1 cellular context compared by ENCODE assay signal in the genomic region with DNA sequence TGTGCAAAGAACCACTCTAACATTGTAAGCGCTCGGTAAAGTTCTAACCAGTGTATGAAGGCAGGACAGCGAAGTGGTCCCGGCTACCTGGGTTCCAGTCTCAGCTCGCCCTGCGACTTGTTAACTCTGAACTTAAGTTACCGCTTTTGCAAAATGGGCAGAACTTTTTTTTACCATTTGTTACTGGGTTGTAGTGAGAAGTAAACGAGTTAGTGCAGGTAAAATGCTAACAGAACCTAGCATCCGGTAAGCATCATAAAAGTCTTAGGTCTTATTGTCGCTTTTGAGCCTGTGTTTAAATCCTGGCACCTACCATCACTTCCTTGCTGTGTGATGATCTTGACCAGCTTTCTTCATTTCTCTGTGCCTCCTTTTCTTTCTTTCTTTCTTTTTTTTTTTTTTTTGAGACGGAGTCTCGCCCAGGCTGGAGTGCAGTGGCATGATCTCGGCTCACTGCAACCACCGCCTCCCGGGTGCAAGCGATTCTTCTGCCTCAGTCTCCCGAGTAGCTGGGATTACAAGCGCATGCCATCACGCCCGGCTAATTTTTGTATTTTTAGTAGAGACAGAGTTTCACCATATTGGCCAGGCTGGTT.
TF ChIP-seq lines count a peak whose summit lies in the region.

No MANE protein-coding gene starts in this region.

TF ChIP-seq in Ishikawa, 13 proteins besides CTCF, POLR2A, EP300 and RAD21:
- TF ChIP-seq TAF1 (IDR thresholded peaks at IDR 0.05; ENCODE audit: low read depth) (0 out of 2 replicates have a peak, but pooled peaks have one; percentile 1), CREB1 (IDR thresholded peaks at IDR 0.05; ENCODE audit: low read depth) (no peak), NFIC (IDR thresholded peaks at IDR 0.05) (no peak), FOXM1 (IDR thresholded peaks at IDR 0.05; ENCODE audit: borderline replicate concordance, low read depth) (no peak), TEAD4 (IDR thresholded peaks at IDR 0.05) (no peak)
- TF ChIP-seq, protein P1, sequence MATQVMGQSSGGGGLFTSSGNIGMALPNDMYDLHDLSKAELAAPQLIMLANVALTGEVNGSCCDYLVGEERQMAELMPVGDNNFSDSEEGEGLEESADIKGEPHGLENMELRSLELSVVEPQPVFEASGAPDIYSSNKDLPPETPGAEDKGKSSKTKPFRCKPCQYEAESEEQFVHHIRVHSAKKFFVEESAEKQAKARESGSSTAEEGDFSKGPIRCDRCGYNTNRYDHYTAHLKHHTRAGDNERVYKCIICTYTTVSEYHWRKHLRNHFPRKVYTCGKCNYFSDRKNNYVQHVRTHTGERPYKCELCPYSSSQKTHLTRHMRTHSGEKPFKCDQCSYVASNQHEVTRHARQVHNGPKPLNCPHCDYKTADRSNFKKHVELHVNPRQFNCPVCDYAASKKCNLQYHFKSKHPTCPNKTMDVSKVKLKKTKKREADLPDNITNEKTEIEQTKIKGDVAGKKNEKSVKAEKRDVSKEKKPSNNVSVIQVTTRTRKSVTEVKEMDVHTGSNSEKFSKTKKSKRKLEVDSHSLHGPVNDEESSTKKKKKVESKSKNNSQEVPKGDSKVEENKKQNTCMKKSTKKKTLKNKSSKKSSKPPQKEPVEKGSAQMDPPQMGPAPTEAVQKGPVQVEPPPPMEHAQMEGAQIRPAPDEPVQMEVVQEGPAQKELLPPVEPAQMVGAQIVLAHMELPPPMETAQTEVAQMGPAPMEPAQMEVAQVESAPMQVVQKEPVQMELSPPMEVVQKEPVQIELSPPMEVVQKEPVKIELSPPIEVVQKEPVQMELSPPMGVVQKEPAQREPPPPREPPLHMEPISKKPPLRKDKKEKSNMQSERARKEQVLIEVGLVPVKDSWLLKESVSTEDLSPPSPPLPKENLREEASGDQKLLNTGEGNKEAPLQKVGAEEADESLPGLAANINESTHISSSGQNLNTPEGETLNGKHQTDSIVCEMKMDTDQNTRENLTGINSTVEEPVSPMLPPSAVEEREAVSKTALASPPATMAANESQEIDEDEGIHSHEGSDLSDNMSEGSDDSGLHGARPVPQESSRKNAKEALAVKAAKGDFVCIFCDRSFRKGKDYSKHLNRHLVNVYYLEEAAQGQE (IDR thresholded peaks at IDR 0.05; ENCODE audit: low read depth) = no peak
- TF ChIP-seq, protein P2, sequence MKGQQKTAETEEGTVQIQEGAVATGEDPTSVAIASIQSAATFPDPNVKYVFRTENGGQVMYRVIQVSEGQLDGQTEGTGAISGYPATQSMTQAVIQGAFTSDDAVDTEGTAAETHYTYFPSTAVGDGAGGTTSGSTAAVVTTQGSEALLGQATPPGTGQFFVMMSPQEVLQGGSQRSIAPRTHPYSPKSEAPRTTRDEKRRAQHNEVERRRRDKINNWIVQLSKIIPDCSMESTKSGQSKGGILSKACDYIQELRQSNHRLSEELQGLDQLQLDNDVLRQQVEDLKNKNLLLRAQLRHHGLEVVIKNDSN (IDR thresholded peaks at IDR 0.05) = no peak
TF ChIP-seq in Ishikawa: peak in this region for 1.
